In genomic region chr12:57836442-57837375, GRCh38 we compare ENCODE assay signal across 2 cellular contexts.
TF ChIP-seq lines count a peak whose summit lies in the region.

No MANE protein-coding gene starts in this region.

TF ChIP-seq in IMR-90, 13 proteins besides CTCF, POLR2A, EP300 and RAD21:
- TF ChIP-seq MAFK (IDR thresholded peaks at IDR 0.05; ENCODE audit: low read depth, low read length) (no peak), BHLHE40 (IDR thresholded peaks at IDR 0.05; ENCODE audit: low read depth, low read length) (peak; percentile 61), MXI1 (IDR thresholded peaks at IDR 0.05; ENCODE audit: borderline replicate concordance, low read depth, low read length) (no peak), USF2 (IDR thresholded peaks at IDR 0.05; ENCODE audit: low read depth, low read length) (no peak), RFX5 (IDR thresholded peaks at IDR 0.05; ENCODE audit: low read depth, low read length) (no peak), CEBPB (IDR thresholded peaks at IDR 0.05; ENCODE audit: low read depth, low read length) (peak; percentile 38; the same call in 1 of the 2 replicates), ELK1 (IDR thresholded peaks at IDR 0.05; ENCODE audit: borderline replicate concordance, low read depth, low read length) (no peak), MAZ (IDR thresholded peaks at IDR 0.05; ENCODE audit: borderline replicate concordance, low read depth, low read length) (0 out of 2 replicates have a peak, but pooled peaks have one; percentile 18)

TF ChIP-seq in H1, 55 proteins besides CTCF, POLR2A, EP300 and RAD21:
- TF ChIP-seq SP2 (IDR thresholded peaks at IDR 0.05; ENCODE audit: low read length), result no peak
- TF ChIP-seq HDAC2 (IDR thresholded peaks at IDR 0.05; ENCODE audit: borderline replicate concordance in 1 of 2, low read depth in 2 of 2, low read length in 2 of 2), result no peak
- TF ChIP-seq RNF2 (IDR thresholded peaks at IDR 0.05; ENCODE audit: borderline replicate concordance, low read depth, low read length, missing control alignments, poor library complexity, severe bottlenecking), result no peak
- TF ChIP-seq BRCA1 (IDR thresholded peaks at IDR 0.05; ENCODE audit: low read depth, low read length), result no peak
- TF ChIP-seq CBX8 (IDR thresholded peaks at IDR 0.05; ENCODE audit: borderline replicate concordance, low read depth, low read length), result no peak
- TF ChIP-seq SP1 (IDR thresholded peaks at IDR 0.05; ENCODE audit: low read depth, low read length), result peak; percentile 75
- TF ChIP-seq CHD2 (IDR thresholded peaks at IDR 0.05; ENCODE audit: low read length), result no peak
- TF ChIP-seq TEAD4 (IDR thresholded peaks at IDR 0.05; ENCODE audit: low read depth, low read length), result no peak
- peak; percentile 34 for TF ChIP-seq ASH2L (IDR thresholded peaks at IDR 0.05; ENCODE audit: low read length)
- no peak for TF ChIP-seq CEBPB (IDR thresholded peaks at IDR 0.05; ENCODE audit: low read depth, low read length)
- TF ChIP-seq SAP30 (IDR thresholded peaks at IDR 0.05; ENCODE audit: insufficient read depth, insufficient replicate concordance, low read length), result no peak
- no peak for TF ChIP-seq USF2 (IDR thresholded peaks at IDR 0.05; ENCODE audit: low read length)
- peak; percentile 50; the same call in 1 of the 2 replicates for TF ChIP-seq TAF1 (IDR thresholded peaks at IDR 0.05; ENCODE audit: low read depth, low read length)
- no peak for TF ChIP-seq JUND (IDR thresholded peaks at IDR 0.05; ENCODE audit: low read length)
- no peak for TF ChIP-seq HDAC6 (IDR thresholded peaks at IDR 0.05; ENCODE audit: low read depth, low read length)
- no peak for TF ChIP-seq GABPA (IDR thresholded peaks at IDR 0.05; ENCODE audit: borderline replicate concordance, insufficient read depth, low read length)
- TF ChIP-seq TAF7 (optimal IDR thresholded peaks at IDR 0.05; ENCODE audit: borderline replicate concordance, low read depth, low read length), result no peak
- peak; percentile 35 for TF ChIP-seq CHD7 (IDR thresholded peaks at IDR 0.05; ENCODE audit: insufficient replicate concordance, low read length)
- TF ChIP-seq TCF12 (IDR thresholded peaks at IDR 0.05; ENCODE audit: low read depth, low read length), result no peak
- TF ChIP-seq POLR2AphosphoS5 (IDR thresholded peaks at IDR 0.05; ENCODE audit: low read depth, low read length), result peak; percentile 40; the same call in 1 of the 2 replicates
- TF ChIP-seq YY1 (IDR thresholded peaks at IDR 0.05; ENCODE audit: low read depth, low read length), result peak; percentile 80
TF ChIP-seq in H1: peak in this region for 6.
